26 cellular contexts compared by ENCODE assay signal in the genomic region with DNA sequence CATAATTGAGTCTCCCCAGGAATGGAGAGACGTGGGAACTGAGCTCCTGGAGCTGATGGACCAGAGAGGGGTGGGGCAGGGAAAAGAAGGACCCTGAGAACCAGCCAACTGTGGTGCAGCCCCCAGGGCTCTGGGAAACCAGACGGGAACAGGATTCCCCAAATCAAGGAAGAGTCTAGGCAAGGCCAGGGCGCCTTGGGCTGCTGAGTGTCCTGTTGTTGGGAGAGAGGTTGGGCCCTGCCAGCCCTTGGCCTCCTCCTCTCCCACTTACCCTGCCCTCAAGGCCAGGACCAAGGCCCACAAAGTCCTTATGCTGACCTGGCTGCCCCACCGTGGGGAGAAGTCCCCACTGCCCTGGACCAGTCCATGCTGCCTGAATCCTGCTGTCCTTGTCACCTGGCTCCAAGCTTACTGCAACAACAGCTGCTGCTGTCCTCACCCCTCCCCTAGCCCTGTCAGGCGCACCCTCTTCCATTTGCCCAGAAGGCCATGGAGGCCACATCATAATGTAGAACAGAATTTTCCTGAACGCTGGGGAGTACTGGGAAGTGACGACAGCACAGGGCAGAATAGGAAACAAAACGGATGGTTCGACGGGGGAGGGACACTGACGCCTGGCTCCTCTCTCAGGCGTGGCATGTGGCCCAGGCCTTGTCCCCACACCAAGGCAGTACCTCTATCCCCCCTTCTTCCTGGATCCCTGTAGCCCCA.
DNase-seq lines count a peak whose midpoint lies in the region; ATAC-seq, FAIRE-seq and TF ChIP-seq lines count a peak whose summit lies in the region.
"Had no signal": no experiment of that assay in that cellular context is flagged by ENCODE, and none has a peak within 500 bp of the region (broad histone marks: within the 10 kb centered on the region; RNA-seq: fewer than 3 reads in every experiment).

No MANE protein-coding gene starts in this region.

- TF ChIP-seq CTCF in IMR-90 (conservative IDR thresholded peaks at IDR 0.05; ENCODE audit: low read depth, low read length) (no peak), K562 (IDR thresholded peaks at IDR 0.05 in 2 of 3, conservative IDR thresholded peaks at IDR 0.05 in 1 of 3; ENCODE audit: insufficient read depth in 2 of 3, low read depth in 1 of 3, low read length in 3 of 3) (no peak), lower lobe of right lung (IDR thresholded peaks at IDR 0.05) (no peak), spleen (IDR thresholded peaks at IDR 0.05 in 8 of 11, conservative IDR thresholded peaks at IDR 0.05 in 3 of 11) (no peak)

- H3K27me3 ChIP-seq in IMR-90 (ENCODE audit: control insufficient read depth, insufficient read depth, low read length) (peaks cover 3% of the 10 kb centered on the region; the same call in 1 of the 2 replicates), K562 (ENCODE audit: control insufficient read depth in 2 of 2, insufficient read depth in 2 of 2, low read length in 2 of 2) (peaks cover 37 to 51% of the 10 kb centered on the region in 2 experiments), lower lobe of right lung (ENCODE audit: low read depth) (no peaks in the 10 kb centered on the region), spleen (replicated peaks in 1 of 7) (no peaks in the 10 kb centered on the region)
- H3K27me3 ChIP-seq: brain microvascular endothelial cell, dorsolateral prefrontal cortex, hepatocyte, neutrophil had no signal

- no peak overlapping the region; the same call in 1 of the 2 replicates for H2BK20ac ChIP-seq in IMR-90 (ENCODE audit: low read depth, low read length)

- H3K27ac ChIP-seq in IMR-90 (ENCODE audit: insufficient read depth, low read length) (no peak overlapping the region), K562 (ENCODE audit: extremely low read depth, low read depth, low read length) (no peak overlapping the region), lower lobe of right lung (peak overlapping the region; percentile 79), spleen (peak overlapping the region; percentile 27 to 84 (median 73))
- H3K27ac ChIP-seq: brain microvascular endothelial cell, dorsolateral prefrontal cortex, hepatocyte, neutrophil, PC-9 had no signal

- ATAC-seq in IMR-90 (ENCODE audit: low read depth) (no peak), K562 (peak; percentile 5; the same call in 2 of the 3 replicates), lower lobe of right lung (peak in 1 of 2 donors; percentile 25), HG03354 (IDR thresholded peaks at IDR 0.05; ENCODE audit: poor library complexity, severe bottlenecking, unreplicated experiment) (no peak), HG02678 (IDR thresholded peaks at IDR 0.05; ENCODE audit: unreplicated experiment) (no peak)
- ATAC-seq: sciatic nerve had no signal

- no peak overlapping the region for H4K8ac ChIP-seq in IMR-90 (ENCODE audit: low read depth in 2 of 2, low read length in 2 of 2)

- H2AFZ ChIP-seq in IMR-90 (replicated peaks; ENCODE audit: low read length, poor library complexity) (no peak overlapping the region), K562 (ENCODE audit: low read depth, low read length) (0 out of 2 replicates have a peak overlapping the region, but pooled peaks have one; percentile 34)
- H2AFZ ChIP-seq: hepatocyte, PC-9 had no signal

- H3K4ac ChIP-seq in IMR-90 (ENCODE audit: low read depth, low read length): peak overlapping the region; percentile 39

- peak overlapping the region; percentile 38 for H2BK120ac ChIP-seq in IMR-90 (ENCODE audit: low read depth, low read length)

- no peak overlapping the region for H3K9ac ChIP-seq in IMR-90 (ENCODE audit: low read depth, low read length)
- peak overlapping the region in 1 of 2 experiments; percentile 6; a peak in 1 of 4 replicates for H3K9ac ChIP-seq in K562 (ENCODE audit: insufficient read depth in 1 of 2, low read depth in 2 of 2, low read length in 2 of 2)

- TF ChIP-seq POLR2A in IMR-90 (IDR thresholded peaks at IDR 0.05; ENCODE audit: low read depth, low read length): no peak
- no peak for TF ChIP-seq POLR2A in K562 (conservative IDR thresholded peaks at IDR 0.05)
- no peak for TF ChIP-seq POLR2A in spleen (IDR thresholded peaks at IDR 0.05)
- TF ChIP-seq POLR2A in GM12892 (IDR thresholded peaks at IDR 0.05; ENCODE audit: low read depth, low read length): no peak

- H3K4me1 ChIP-seq in IMR-90 (ENCODE audit: control insufficient read depth, insufficient read depth, low read length) (peaks cover 23% of the 10 kb centered on the region), K562 (replicated peaks in 1 of 2; ENCODE audit: control insufficient read depth in 2 of 2, insufficient read depth in 2 of 2, low read length in 2 of 2) (peaks cover 9 to 17% of the 10 kb centered on the region in 2 experiments), lower lobe of right lung (peaks cover 58% of the 10 kb centered on the region), spleen (peaks cover 0 to 72% (median 31%) of the 10 kb centered on the region in 6 donors)

- no peak overlapping the region; the same call in 1 of the 2 replicates for H3K18ac ChIP-seq in IMR-90 (ENCODE audit: low read depth, low read length)

- H3K79me2 ChIP-seq in K562 (ENCODE audit: control insufficient read depth, insufficient read depth, low read length): no peaks in the 10 kb centered on the region
- H3K79me2 ChIP-seq: hepatocyte had no signal

- POLR2A ChIA-PET in IMR-90 (lab: Charles Lee; ENCODE audit: unreplicated experiment) (interaction anchor here (0.6 kb wide), 1 partner anchor 8 kb away, joined by 3 read pairs; no protein-coding TSS in a partner anchor), K562 (lab: Yijun Ruan, JAX) (interaction anchor here (0.6 to 1.0 kb wide), 3 partner anchors 10 to 19 kb away, joined by 3 read pairs; no protein-coding TSS in a partner anchor)

- no peak overlapping the region for H2AK9ac ChIP-seq in IMR-90 (replicated peaks; ENCODE audit: low read depth, low read length, poor library complexity)

- H4K20me1 ChIP-seq in IMR-90 (ENCODE audit: insufficient read depth, low read length) (peaks cover 6% of the 10 kb centered on the region; the same call in 1 of the 2 replicates), K562 (replicated peaks; ENCODE audit: control insufficient read depth, insufficient read depth, low read length) (no peaks in the 10 kb centered on the region; the same call in none of the 2 replicates)

- peak overlapping the region; percentile 87 for H2AK5ac ChIP-seq in IMR-90 (ENCODE audit: low read depth, low read length)

- no peak for TF ChIP-seq EP300 in K562 (IDR thresholded peaks at IDR 0.05; ENCODE audit: low read length)

- BruUV-seq in IMR-90 (replicated peaks; lab: Mats Ljungman, UMichigan) (no TSS peak), K562 (replicated peaks; lab: Mats Ljungman, UMichigan) (no TSS peak)

- H3K9me3 ChIP-seq in IMR-90 (ENCODE audit: control insufficient read depth, insufficient read depth, low read length) (no peaks in the 10 kb centered on the region), K562 (replicated peaks; ENCODE audit: control insufficient read depth, insufficient read depth, low read depth, low read length) (no peaks in the 10 kb centered on the region), lower lobe of right lung (no peaks in the 10 kb centered on the region), spleen (no peaks in the 10 kb centered on the region)
- H3K9me3 ChIP-seq: neutrophil had no signal

- DNase-seq in IMR-90 (no peak), K562 (ENCODE audit: extremely low read depth in 1 of 4, low spot score in 3 of 4) (no peak), lower lobe of right lung (no peak), spleen (peak; percentile 75), GM12892 (ENCODE audit: insufficient read length) (no peak)
- no peak for DNase-seq in activated CD4-positive, alpha-beta T cell treated with anti-CD3 and anti-CD28 coated beads, Interleukin-2, amount 50 U/mL, for 4 hours
- DNase-seq: activated CD4-positive, alpha-beta memory T cell treated with anti-CD3 and anti-CD28 coated beads, Interleukin-2, amount 10 ng/mL, durations not matched to agents 7 days and 5 days; activated CD4-positive, CD25-positive, alpha-beta regulatory T cell treated with anti-CD3 and anti-CD28 coated beads, Interleukin-2, amount 50 U/mL, for 72 hours; activated CD8-positive, alpha-beta memory T cell treated with anti-CD3 and anti-CD28 coated beads, Interleukin-2, amount 50 U/mL, for 4 hours; activated naive CD4-positive, alpha-beta T cell treated with anti-CD3 and anti-CD28 coated beads, Interleukin-2, amount 10 ng/mL, durations not matched to agents 7 days and 5 days; AML-193; brain microvascular endothelial cell; CD4-positive, CD25-positive, alpha-beta regulatory T cell; dorsolateral prefrontal cortex; NCI-H1048; NCI-H1694 treated with DMSO at 0.1 percent for 48 hours; NCI-H2171; NCI-H510A treated with DMSO at 0.1 percent for 48 hours; stimulated activated CD4-positive, alpha-beta T cell treated with anti-CD3 and anti-CD28 coated beads, Interleukin-4, amount 100 ng/mL, for 4 hours; T-helper 2 cell had no signal

- H3K4me2 ChIP-seq in IMR-90 (ENCODE audit: low read depth, low read length) (no peak overlapping the region), K562 (ENCODE audit: insufficient read depth, low read length) (no peak overlapping the region)
- H3K4me2 ChIP-seq: hepatocyte, PC-9 had no signal

- H3K79me1 ChIP-seq in IMR-90 (ENCODE audit: low read depth in 1 of 2, low read length in 2 of 2): no peaks in the 10 kb centered on the region

- TF ChIP-seq RAD21 in IMR-90 (IDR thresholded peaks at IDR 0.05; ENCODE audit: low read length): no peak
- TF ChIP-seq RAD21 in K562 (CRISPR knock-in tag; conservative IDR thresholded peaks at IDR 0.05 in 1 of 2, IDR thresholded peaks at IDR 0.05 in 1 of 2): no peak

- WGBS in IMR-90 (ENCODE audit: extremely low coverage in 2 of 2, insufficient read length in 1 of 2), 2 experiments: 79% methylated on average over 8 of the region's 12 CpGs; no CpG with 5 or more reads in 1 of the 2 experiments
- WGBS in K562 (ENCODE audit: insufficient coverage, low coverage, missing lambda C conversion rate): 28% methylated on average over 12 of the region's 12 CpGs
- WGBS in spleen, 5 donors: 64 to 77% (median 65%) methylated on average over 12 of the region's 12 CpGs

- H4K91ac ChIP-seq in IMR-90 (ENCODE audit: insufficient read depth, low read depth, low read length): peak overlapping the region; percentile 25; the same call in 1 of the 2 replicates

- peaks cover 31% of the 10 kb centered on the region for H3K9me1 ChIP-seq in IMR-90 (ENCODE audit: insufficient read depth, low read length)
- no peaks in the 10 kb centered on the region for H3K9me1 ChIP-seq in K562 (ENCODE audit: control insufficient read depth, insufficient read depth, low read length)

- H3K56ac ChIP-seq in IMR-90 (ENCODE audit: extremely low read depth, insufficient read depth, low read length): no peak overlapping the region

- H3K23ac ChIP-seq in IMR-90 (ENCODE audit: low read depth, low read length): no peak overlapping the region

- no peak overlapping the region for H3K4me3 ChIP-seq in IMR-90 (ENCODE audit: insufficient read depth, low read depth, low read length)
- no peak overlapping the region for H3K4me3 ChIP-seq in K562
- no peak overlapping the region for H3K4me3 ChIP-seq in lower lobe of right lung
- H3K4me3 ChIP-seq in spleen: no peak overlapping the region
- H3K4me3 ChIP-seq: dorsolateral prefrontal cortex, hepatocyte, PC-9 had no signal

- H2BK15ac ChIP-seq in IMR-90 (ENCODE audit: low read depth, low read length): no peak overlapping the region

- H2BK5ac ChIP-seq in IMR-90 (ENCODE audit: low read depth, low read length, poor library complexity, severe bottlenecking): no peak overlapping the region

- FAIRE-seq in K562 (lab: Jason Lieb, UNC) (no peak), GM12892 (lab: Jason Lieb, UNC) (no peak)

- peak overlapping the region; percentile 35; the same call in 1 of the 2 replicates for H3K14ac ChIP-seq in IMR-90 (replicated peaks; ENCODE audit: low read depth, low read length)

- intact Hi-C loops in IMR-90 (cut with micrococcal nuclease) (no loop called here), K562 (cut with micrococcal nuclease) (loop anchor here (2.0 kb wide), 1 partner anchor 131 kb away; no protein-coding TSS in a partner anchor), lower lobe of right lung (cut with DNase I) (no loop called here), spleen (cut with DNase I; ENCODE audit: low total_unique reads) (no loop called here)

- in situ Hi-C loops in IMR-90 (cut with MboI; ENCODE audit: low sequenced_read_pairs): no loop called here
- in situ Hi-C loops in K562 (cut with MboI): loop anchor here (5.0 kb wide), 1 partner anchor 261 kb away; no protein-coding TSS in a partner anchor

- CTCF ChIA-PET in IMR-90 (lab: Yijun Ruan, JAX) (interaction anchor here (1.1 kb wide), 1 partner anchor 9 kb away, joined by 4 read pairs; no protein-coding TSS in a partner anchor), K562 (lab: Yijun Ruan, JAX; ENCODE audit: low intra/inter-chr PET ratio) (no interaction called here)

- dilution Hi-C loops in IMR-90 (cut with HindIII; ENCODE audit: low sequenced_read_pairs, unreplicated experiment): no loop called here

- H4K5ac ChIP-seq in IMR-90 (ENCODE audit: low read depth, low read length): no peak overlapping the region; the same call in 1 of the 2 replicates

- H3K36me3 ChIP-seq in IMR-90 (ENCODE audit: control insufficient read depth, insufficient read depth, low read length) (no peaks in the 10 kb centered on the region), K562 (ENCODE audit: control insufficient read depth, insufficient read depth, low read length) (no peaks in the 10 kb centered on the region), lower lobe of right lung (no peaks in the 10 kb centered on the region), spleen (no peaks in the 10 kb centered on the region)
- H3K36me3 ChIP-seq: brain microvascular endothelial cell, neutrophil had no signal

Comparison
In these comparisons a context has a peak if more than half of its experiments do, and no peak if none do; other contexts are left out.
1. H3K27ac ChIP-seq: peak in lower lobe of right lung (single experiment) and spleen (8 of 8); none in IMR-90 (single experiment) and K562 (single experiment).